ENCODE assay signal across 1 cellular context in genomic region chr3:99848433-99848832, GRCh38.
TF ChIP-seq lines count a peak whose summit lies in the region.

No MANE protein-coding gene starts in this region.

TF ChIP-seq in HepG2, 621 proteins besides CTCF, POLR2A, EP300 and RAD21 (continues in another document):
- no peak for TF ChIP-seq SRSF4 (IDR thresholded peaks at IDR 0.05; ENCODE audit: low read depth, low read length, poor library complexity, severe bottlenecking)
- TF ChIP-seq ZNF761 (CRISPR knock-in tag; conservative IDR thresholded peaks at IDR 0.05), result no peak
- TF ChIP-seq PHF8 (CRISPR knock-in tag; IDR thresholded peaks at IDR 0.05), result no peak
- TF ChIP-seq KLF6 (CRISPR knock-in tag; IDR thresholded peaks at IDR 0.05), result peak; percentile 35; the same call in 1 of the 2 replicates
- TF ChIP-seq SAFB2 (CRISPR knock-in tag; IDR thresholded peaks at IDR 0.05; ENCODE audit: borderline replicate concordance, low read depth), result no peak; the same call in 1 of the 2 replicates
- TF ChIP-seq KDM1A (CRISPR knock-in tag; IDR thresholded peaks at IDR 0.05), result no peak
- peak; percentile 40 for TF ChIP-seq RBFOX2 (IDR thresholded peaks at IDR 0.05; ENCODE audit: low read depth, low read length)
- no peak for TF ChIP-seq KAT7 (CRISPR knock-in tag; IDR thresholded peaks at IDR 0.05; ENCODE audit: borderline replicate concordance)
- TF ChIP-seq KDM5A (IDR thresholded peaks at IDR 0.05; ENCODE audit: borderline replicate concordance, low read length), result no peak
- TF ChIP-seq SSRP1 (CRISPR knock-in tag; IDR thresholded peaks at IDR 0.05), result peak; percentile 5; the same call in 1 of the 2 replicates
- TF ChIP-seq NFRKB (IDR thresholded peaks at IDR 0.05), result no peak
- TF ChIP-seq, protein P1, sequence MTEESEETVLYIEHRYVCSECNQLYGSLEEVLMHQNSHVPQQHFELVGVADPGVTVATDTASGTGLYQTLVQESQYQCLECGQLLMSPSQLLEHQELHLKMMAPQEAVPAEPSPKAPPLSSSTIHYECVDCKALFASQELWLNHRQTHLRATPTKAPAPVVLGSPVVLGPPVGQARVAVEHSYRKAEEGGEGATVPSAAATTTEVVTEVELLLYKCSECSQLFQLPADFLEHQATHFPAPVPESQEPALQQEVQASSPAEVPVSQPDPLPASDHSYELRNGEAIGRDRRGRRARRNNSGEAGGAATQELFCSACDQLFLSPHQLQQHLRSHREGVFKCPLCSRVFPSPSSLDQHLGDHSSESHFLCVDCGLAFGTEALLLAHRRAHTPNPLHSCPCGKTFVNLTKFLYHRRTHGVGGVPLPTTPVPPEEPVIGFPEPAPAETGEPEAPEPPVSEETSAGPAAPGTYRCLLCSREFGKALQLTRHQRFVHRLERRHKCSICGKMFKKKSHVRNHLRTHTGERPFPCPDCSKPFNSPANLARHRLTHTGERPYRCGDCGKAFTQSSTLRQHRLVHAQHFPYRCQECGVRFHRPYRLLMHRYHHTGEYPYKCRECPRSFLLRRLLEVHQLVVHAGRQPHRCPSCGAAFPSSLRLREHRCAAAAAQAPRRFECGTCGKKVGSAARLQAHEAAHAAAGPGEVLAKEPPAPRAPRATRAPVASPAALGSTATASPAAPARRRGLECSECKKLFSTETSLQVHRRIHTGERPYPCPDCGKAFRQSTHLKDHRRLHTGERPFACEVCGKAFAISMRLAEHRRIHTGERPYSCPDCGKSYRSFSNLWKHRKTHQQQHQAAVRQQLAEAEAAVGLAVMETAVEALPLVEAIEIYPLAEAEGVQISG (CRISPR knock-in tag; IDR thresholded peaks at IDR 0.05), result peak; percentile 15; the same call in 1 of the 2 replicates
- TF ChIP-seq ZNF550 (CRISPR knock-in tag; IDR thresholded peaks at IDR 0.05; ENCODE audit: borderline replicate concordance), result no peak
- TF ChIP-seq SIX4 (CRISPR knock-in tag; IDR thresholded peaks at IDR 0.05), result no peak
- peak; percentile 33; the same call in 1 of the 2 replicates for TF ChIP-seq MXD4 (CRISPR knock-in tag; IDR thresholded peaks at IDR 0.05)
- 0 out of 2 replicates have a peak, but pooled peaks have one; percentile 17 for TF ChIP-seq ZKSCAN8 (CRISPR knock-in tag; IDR thresholded peaks at IDR 0.05; ENCODE audit: borderline replicate concordance)
- TF ChIP-seq HNF4G (IDR thresholded peaks at IDR 0.05; ENCODE audit: borderline replicate concordance, low read depth, low read length), result no peak
- TF ChIP-seq HNF4G (CRISPR knock-in tag; IDR thresholded peaks at IDR 0.05; ENCODE audit: borderline replicate concordance, low read depth), result no peak
- TF ChIP-seq, protein P2, sequence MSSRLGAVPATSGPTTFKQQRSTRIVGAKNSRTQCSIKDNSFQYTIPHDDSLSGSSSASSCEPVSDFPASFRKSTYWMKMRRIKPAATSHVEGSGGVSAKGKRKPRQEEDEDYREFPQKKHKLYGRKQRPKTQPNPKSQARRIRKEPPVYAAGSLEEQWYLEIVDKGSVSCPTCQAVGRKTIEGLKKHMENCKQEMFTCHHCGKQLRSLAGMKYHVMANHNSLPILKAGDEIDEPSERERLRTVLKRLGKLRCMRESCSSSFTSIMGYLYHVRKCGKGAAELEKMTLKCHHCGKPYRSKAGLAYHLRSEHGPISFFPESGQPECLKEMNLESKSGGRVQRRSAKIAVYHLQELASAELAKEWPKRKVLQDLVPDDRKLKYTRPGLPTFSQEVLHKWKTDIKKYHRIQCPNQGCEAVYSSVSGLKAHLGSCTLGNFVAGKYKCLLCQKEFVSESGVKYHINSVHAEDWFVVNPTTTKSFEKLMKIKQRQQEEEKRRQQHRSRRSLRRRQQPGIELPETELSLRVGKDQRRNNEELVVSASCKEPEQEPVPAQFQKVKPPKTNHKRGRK (CRISPR knock-in tag; IDR thresholded peaks at IDR 0.05), result 0 out of 2 replicates have a peak, but pooled peaks have one; percentile 38
- TF ChIP-seq SYNCRIP (IDR thresholded peaks at IDR 0.05; ENCODE audit: insufficient read depth, low read depth, low read length), result no peak
- TF ChIP-seq ZBTB49 (CRISPR knock-in tag; IDR thresholded peaks at IDR 0.05; ENCODE audit: borderline replicate concordance), result no peak
- TF ChIP-seq FOXK1 (CRISPR knock-in tag; IDR thresholded peaks at IDR 0.05; ENCODE audit: borderline replicate concordance, low read depth), result no peak
- no peak for TF ChIP-seq TCF12 (IDR thresholded peaks at IDR 0.05)
- TF ChIP-seq TCF12 (CRISPR knock-in tag; IDR thresholded peaks at IDR 0.05), result no peak
- TF ChIP-seq ZFP1 (CRISPR knock-in tag; IDR thresholded peaks at IDR 0.05), result 0 out of 2 replicates have a peak, but pooled peaks have one; percentile 12
- TF ChIP-seq, protein P3, sequence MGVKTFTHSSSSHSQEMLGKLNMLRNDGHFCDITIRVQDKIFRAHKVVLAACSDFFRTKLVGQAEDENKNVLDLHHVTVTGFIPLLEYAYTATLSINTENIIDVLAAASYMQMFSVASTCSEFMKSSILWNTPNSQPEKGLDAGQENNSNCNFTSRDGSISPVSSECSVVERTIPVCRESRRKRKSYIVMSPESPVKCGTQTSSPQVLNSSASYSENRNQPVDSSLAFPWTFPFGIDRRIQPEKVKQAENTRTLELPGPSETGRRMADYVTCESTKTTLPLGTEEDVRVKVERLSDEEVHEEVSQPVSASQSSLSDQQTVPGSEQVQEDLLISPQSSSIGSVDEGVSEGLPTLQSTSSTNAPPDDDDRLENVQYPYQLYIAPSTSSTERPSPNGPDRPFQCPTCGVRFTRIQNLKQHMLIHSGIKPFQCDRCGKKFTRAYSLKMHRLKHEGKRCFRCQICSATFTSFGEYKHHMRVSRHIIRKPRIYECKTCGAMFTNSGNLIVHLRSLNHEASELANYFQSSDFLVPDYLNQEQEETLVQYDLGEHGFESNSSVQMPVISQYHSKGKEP (CRISPR knock-in tag; IDR thresholded peaks at IDR 0.05), result no peak
- TF ChIP-seq, protein P4, sequence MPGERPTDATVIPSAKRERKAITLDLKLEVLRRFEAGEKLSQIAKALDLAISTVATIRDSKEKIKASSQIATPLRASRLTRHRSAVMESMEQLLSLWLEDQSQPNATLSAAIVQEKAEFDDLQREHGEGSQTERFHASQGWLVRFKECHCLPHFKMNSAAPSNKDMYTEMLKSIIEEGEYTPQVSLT (CRISPR knock-in tag; IDR thresholded peaks at IDR 0.05; ENCODE audit: borderline replicate concordance, low read depth), result no peak
- TF ChIP-seq MTF1 (CRISPR knock-in tag; IDR thresholded peaks at IDR 0.05), result no peak
- TF ChIP-seq, protein P5, sequence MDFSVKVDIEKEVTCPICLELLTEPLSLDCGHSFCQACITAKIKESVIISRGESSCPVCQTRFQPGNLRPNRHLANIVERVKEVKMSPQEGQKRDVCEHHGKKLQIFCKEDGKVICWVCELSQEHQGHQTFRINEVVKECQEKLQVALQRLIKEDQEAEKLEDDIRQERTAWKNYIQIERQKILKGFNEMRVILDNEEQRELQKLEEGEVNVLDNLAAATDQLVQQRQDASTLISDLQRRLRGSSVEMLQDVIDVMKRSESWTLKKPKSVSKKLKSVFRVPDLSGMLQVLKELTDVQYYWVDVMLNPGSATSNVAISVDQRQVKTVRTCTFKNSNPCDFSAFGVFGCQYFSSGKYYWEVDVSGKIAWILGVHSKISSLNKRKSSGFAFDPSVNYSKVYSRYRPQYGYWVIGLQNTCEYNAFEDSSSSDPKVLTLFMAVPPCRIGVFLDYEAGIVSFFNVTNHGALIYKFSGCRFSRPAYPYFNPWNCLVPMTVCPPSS (IDR thresholded peaks at IDR 0.05), result no peak
- TF ChIP-seq FOXC1 (CRISPR knock-in tag; IDR thresholded peaks at IDR 0.05; ENCODE audit: borderline replicate concordance), result 0 out of 2 replicates have a peak, but pooled peaks have one; percentile 25
- TF ChIP-seq RELA (CRISPR knock-in tag; IDR thresholded peaks at IDR 0.05), result no peak
- TF ChIP-seq, protein P6, sequence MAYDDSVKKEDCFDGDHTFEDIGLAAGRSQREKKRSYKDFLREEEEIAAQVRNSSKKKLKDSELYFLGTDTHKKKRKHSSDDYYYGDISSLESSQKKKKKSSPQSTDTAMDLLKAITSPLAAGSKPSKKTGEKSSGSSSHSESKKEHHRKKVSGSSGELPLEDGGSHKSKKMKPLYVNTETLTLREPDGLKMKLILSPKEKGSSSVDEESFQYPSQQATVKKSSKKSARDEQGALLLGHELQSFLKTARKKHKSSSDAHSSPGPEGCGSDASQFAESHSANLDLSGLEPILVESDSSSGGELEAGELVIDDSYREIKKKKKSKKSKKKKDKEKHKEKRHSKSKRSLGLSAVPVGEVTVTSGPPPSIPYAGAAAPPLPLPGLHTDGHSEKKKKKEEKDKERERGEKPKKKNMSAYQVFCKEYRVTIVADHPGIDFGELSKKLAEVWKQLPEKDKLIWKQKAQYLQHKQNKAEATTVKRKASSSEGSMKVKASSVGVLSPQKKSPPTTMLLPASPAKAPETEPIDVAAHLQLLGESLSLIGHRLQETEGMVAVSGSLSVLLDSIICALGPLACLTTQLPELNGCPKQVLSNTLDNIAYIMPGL (CRISPR knock-in tag; IDR thresholded peaks at IDR 0.05; ENCODE audit: borderline replicate concordance in 1 of 2, low read depth in 1 of 2), result no peak
- TF ChIP-seq, protein P7, sequence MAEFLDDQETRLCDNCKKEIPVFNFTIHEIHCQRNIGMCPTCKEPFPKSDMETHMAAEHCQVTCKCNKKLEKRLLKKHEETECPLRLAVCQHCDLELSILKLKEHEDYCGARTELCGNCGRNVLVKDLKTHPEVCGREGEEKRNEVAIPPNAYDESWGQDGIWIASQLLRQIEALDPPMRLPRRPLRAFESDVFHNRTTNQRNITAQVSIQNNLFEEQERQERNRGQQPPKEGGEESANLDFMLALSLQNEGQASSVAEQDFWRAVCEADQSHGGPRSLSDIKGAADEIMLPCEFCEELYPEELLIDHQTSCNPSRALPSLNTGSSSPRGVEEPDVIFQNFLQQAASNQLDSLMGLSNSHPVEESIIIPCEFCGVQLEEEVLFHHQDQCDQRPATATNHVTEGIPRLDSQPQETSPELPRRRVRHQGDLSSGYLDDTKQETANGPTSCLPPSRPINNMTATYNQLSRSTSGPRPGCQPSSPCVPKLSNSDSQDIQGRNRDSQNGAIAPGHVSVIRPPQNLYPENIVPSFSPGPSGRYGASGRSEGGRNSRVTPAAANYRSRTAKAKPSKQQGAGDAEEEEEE (CRISPR knock-in tag; IDR thresholded peaks at IDR 0.05; ENCODE audit: borderline replicate concordance), result no peak
- no peak for TF ChIP-seq UBTF (CRISPR knock-in tag; IDR thresholded peaks at IDR 0.05)
- TF ChIP-seq PAWR (CRISPR knock-in tag; IDR thresholded peaks at IDR 0.05; ENCODE audit: borderline replicate concordance), result no peak
- TF ChIP-seq KAT2B (IDR thresholded peaks at IDR 0.05; ENCODE audit: borderline replicate concordance, low read depth, low read length), result no peak
- peak; percentile 16; the same call in 1 of the 2 replicates for TF ChIP-seq IRF2 (CRISPR knock-in tag; IDR thresholded peaks at IDR 0.05)
- TF ChIP-seq ZNF605 (CRISPR knock-in tag; IDR thresholded peaks at IDR 0.05), result no peak
- TF ChIP-seq, protein P8, sequence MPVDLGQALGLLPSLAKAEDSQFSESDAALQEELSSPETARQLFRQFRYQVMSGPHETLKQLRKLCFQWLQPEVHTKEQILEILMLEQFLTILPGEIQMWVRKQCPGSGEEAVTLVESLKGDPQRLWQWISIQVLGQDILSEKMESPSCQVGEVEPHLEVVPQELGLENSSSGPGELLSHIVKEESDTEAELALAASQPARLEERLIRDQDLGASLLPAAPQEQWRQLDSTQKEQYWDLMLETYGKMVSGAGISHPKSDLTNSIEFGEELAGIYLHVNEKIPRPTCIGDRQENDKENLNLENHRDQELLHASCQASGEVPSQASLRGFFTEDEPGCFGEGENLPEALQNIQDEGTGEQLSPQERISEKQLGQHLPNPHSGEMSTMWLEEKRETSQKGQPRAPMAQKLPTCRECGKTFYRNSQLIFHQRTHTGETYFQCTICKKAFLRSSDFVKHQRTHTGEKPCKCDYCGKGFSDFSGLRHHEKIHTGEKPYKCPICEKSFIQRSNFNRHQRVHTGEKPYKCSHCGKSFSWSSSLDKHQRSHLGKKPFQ (CRISPR knock-in tag; IDR thresholded peaks at IDR 0.05; ENCODE audit: insufficient replicate concordance), result no peak
- no peak for TF ChIP-seq EED (CRISPR knock-in tag; IDR thresholded peaks at IDR 0.05)
- TF ChIP-seq GABPA (IDR thresholded peaks at IDR 0.05; ENCODE audit: low read depth, low read length), result no peak
- TF ChIP-seq GABPA (CRISPR knock-in tag; IDR thresholded peaks at IDR 0.05; ENCODE audit: low read depth), result 0 out of 2 replicates have a peak, but pooled peaks have one; percentile 7
- TF ChIP-seq NCOR1 (IDR thresholded peaks at IDR 0.05; ENCODE audit: borderline replicate concordance, low read length), result no peak
- TF ChIP-seq SALL1 (CRISPR knock-in tag; IDR thresholded peaks at IDR 0.05), result 0 out of 2 replicates have a peak, but pooled peaks have one; percentile 30
- no peak for TF ChIP-seq TAF15 (IDR thresholded peaks at IDR 0.05; ENCODE audit: low read depth, low read length, poor library complexity, severe bottlenecking)
- no peak for TF ChIP-seq ZNF703 (CRISPR knock-in tag; IDR thresholded peaks at IDR 0.05; ENCODE audit: borderline replicate concordance)
- TF ChIP-seq HOXA7 (CRISPR knock-in tag; IDR thresholded peaks at IDR 0.05), result no peak
